In the genomic region with DNA sequence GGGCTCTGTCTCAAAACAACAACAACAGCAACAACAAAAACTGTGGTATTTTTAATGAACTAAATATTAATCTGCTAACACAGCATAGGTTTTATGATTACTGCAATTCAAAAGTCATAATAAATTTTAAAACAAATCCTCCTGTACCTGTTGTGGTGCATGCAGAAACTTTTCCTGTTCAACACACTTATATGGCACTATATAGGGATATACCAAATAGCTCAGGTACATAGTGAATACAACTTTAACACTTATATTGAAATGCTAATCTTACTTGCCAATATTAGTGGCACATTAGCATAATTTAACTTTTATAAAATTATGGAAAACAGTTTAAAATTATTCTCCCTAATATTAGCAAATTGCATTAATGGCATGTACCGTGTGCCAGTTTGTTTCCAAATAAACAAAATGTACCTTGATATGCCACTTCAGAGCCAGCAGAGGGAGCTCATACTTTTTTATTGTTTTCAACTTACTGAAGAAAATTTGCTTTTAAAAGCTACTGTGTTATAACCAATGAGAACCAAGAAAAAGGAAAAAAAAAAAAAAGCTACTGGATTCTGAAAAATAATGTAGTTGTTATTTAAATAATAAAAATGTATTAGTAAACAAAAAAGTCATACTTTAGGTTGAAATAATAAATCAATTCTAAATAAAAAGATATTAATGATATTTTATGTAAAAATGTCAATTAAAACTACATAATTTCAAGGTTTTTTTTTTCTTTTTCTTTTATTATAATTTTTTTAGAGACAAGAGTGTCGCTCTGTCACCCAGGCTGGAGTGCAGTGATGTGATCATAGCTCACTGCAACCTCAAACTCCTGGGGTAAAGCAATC, we compare ENCODE assay signal across 9 cellular contexts. TPM values are rescaled to one million over a fixed set of nuclear protein-coding genes. Genes with fewer than 3 reads are reported as not detected.
DNase-seq lines count a peak whose midpoint lies in the region; ATAC-seq and TF ChIP-seq lines count a peak whose summit lies in the region.
"Had no signal": no experiment of that assay in that cellular context is flagged by ENCODE, and none has a peak within 500 bp of the region (broad histone marks: within the 10 kb centered on the region; RNA-seq: fewer than 3 reads in every experiment).

No MANE protein-coding gene starts in this region.

- intact Hi-C loops in sigmoid colon (cut with DNase I), result loop anchor here (1.0 to 5.0 kb wide), 2 partner anchors 58 to 117 kb away; partner anchors contain the start of gene NDFIP2

- H3K79me2 ChIP-seq in Karpas-422 (ENCODE audit: low read length), result no peaks in the 10 kb centered on the region

- H3K4me3 ChIP-seq in Karpas-422 (ENCODE audit: low read length) (no peak overlapping the region), foreskin fibroblast (ENCODE audit: low read depth in 1 of 2, low read length in 2 of 2) (no peak overlapping the region), sigmoid colon (no peak overlapping the region)

- no peak for TF ChIP-seq POLR2A in sigmoid colon (IDR thresholded peaks at IDR 0.05)

- H4K20me1 ChIP-seq in Karpas-422 (ENCODE audit: insufficient read depth, low read depth, low read length), result no peaks in the 10 kb centered on the region

- POLR2A ChIA-PET in T-cell (lab: Charles Lee), result interaction anchor here (0.7 to 1.1 kb wide), 6 partner anchors 16 to 116 kb away, joined by 3 to 5 read pairs (median 4); no protein-coding TSS in a partner anchor

- H3K9me2 ChIP-seq in Karpas-422 (replicated peaks; ENCODE audit: insufficient read depth, low read length), result no peaks in the 10 kb centered on the region

- no peak overlapping the region for H2AFZ ChIP-seq in Karpas-422 (ENCODE audit: low read length)

- no peak overlapping the region for H3K4me2 ChIP-seq in Karpas-422 (ENCODE audit: low read depth, low read length, poor library complexity, severe bottlenecking)

- peak; percentile 88 for ATAC-seq in GM21528 (IDR thresholded peaks at IDR 0.05; ENCODE audit: low FRiP score, unreplicated experiment)
- ATAC-seq in T-cell (replicated peaks in 1 of 4), result peak in 3 of 4 experiments; percentile 48 to 61 (median 57)

- WGBS in sigmoid colon, 2 donors, result 18 to 41% methylated on average over 2 of the region's 2 CpGs

- H3K9me3 ChIP-seq in Karpas-422 (ENCODE audit: low read length) (no peaks in the 10 kb centered on the region), sigmoid colon (no peaks in the 10 kb centered on the region)

- H3K4me1 ChIP-seq in Karpas-422 (ENCODE audit: low read length), result no peaks in the 10 kb centered on the region
- no peaks in the 10 kb centered on the region for H3K4me1 ChIP-seq in sigmoid colon

- TF ChIP-seq EP300 in sigmoid colon (IDR thresholded peaks at IDR 0.05), result no peak

- H3K27ac ChIP-seq in Karpas-422 (ENCODE audit: low read length), result no peak overlapping the region
- no peak overlapping the region for H3K27ac ChIP-seq in sigmoid colon

- CTCF ChIA-PET in T-cell (lab: Charles Lee), result interaction anchor here (0.5 to 4.0 kb wide), 81 partner anchors 8 to 1952 kb away, joined by 3 to 272 read pairs (median 4); partner anchors contain the start of genes NDFIP2 (in 1 of the 2) and RBM26 (in 1 of the 2)

- H3K4me3 Mint-ChIP-seq in T-cell, result no peak overlapping the region
- H3K4me3 Mint-ChIP-seq: activated naive CD4-positive, alpha-beta T cell treated with anti-CD3 and anti-CD28 coated beads, Interleukin-2, amount 50 U/mL, for 24 hours had no signal

- H3K27me3 ChIP-seq in Karpas-422 (ENCODE audit: low read length) (no peaks in the 10 kb centered on the region), sigmoid colon (no peaks in the 10 kb centered on the region)

- H3K4me1 Mint-ChIP-seq in T-cell, result no peaks in the 10 kb centered on the region

- H3K27me3 Mint-ChIP-seq in T-cell, result no peaks in the 10 kb centered on the region
- H3K27me3 Mint-ChIP-seq: activated naive CD4-positive, alpha-beta T cell treated with anti-CD3 and anti-CD28 coated beads, Interleukin-2, amount 50 U/mL, for 24 hours had no signal

- TF ChIP-seq CTCF in foreskin fibroblast (IDR thresholded peaks at IDR 0.05; ENCODE audit: low read depth, low read length) (peak; percentile 47), sigmoid colon (IDR thresholded peaks at IDR 0.05) (peak; percentile 18 to 56 (median 51))

- H3K27ac Mint-ChIP-seq in T-cell, result no peak overlapping the region
- H3K27ac Mint-ChIP-seq: activated naive CD4-positive, alpha-beta T cell treated with anti-CD3 and anti-CD28 coated beads, Interleukin-2, amount 50 U/mL, for 24 hours had no signal

- no peaks in the 10 kb centered on the region for H3K9me3 Mint-ChIP-seq in T-cell
- H3K9me3 Mint-ChIP-seq: activated naive CD4-positive, alpha-beta T cell treated with anti-CD3 and anti-CD28 coated beads, Interleukin-2, amount 50 U/mL, for 24 hours had no signal

- DNase-seq in NOMO-1 treated with DMSO at 0.1 percent for 48 hours (lab: John Stamatoyannopoulos, UW; ENCODE audit: unreplicated experiment) (peak; percentile 52), NOMO-1 treated with dmso at 0.1 percent for 144 hours (lab: John Stamatoyannopoulos, UW; ENCODE audit: unreplicated experiment) (no peak), Karpas-422 (peak; percentile 80), T-cell (peak in 1 of 34 experiments; percentile 6), foreskin fibroblast (peak; percentile 16 to 62), sigmoid colon (no peak)
- no peak for DNase-seq in stimulated activated CD4-positive, alpha-beta T cell treated with anti-CD3 and anti-CD28 coated beads, Interleukin-4, amount 100 ng/mL, for 1 hour

- H3K36me3 Mint-ChIP-seq in T-cell, result no peaks in the 10 kb centered on the region
- H3K36me3 Mint-ChIP-seq: activated naive CD4-positive, alpha-beta T cell treated with anti-CD3 and anti-CD28 coated beads, Interleukin-2, amount 50 U/mL, for 24 hours had no signal

- no peak overlapping the region for H3K9ac ChIP-seq in Karpas-422 (ENCODE audit: low read length)

- H3K36me3 ChIP-seq in Karpas-422 (ENCODE audit: insufficient read depth, low read length) (no peaks in the 10 kb centered on the region), sigmoid colon (no peaks in the 10 kb centered on the region)

RNA-seq across cellular contexts. Expression of gene RBM26, which starts 18.0 kb away (rescaled TPM):
- 32.9 and 55.4 TPM in 2 replicates for total RNA-seq in Karpas-422 (2014; rRNA removed; shearing (Covaris generic); ENCODE audit: low replicate concordance)
- total RNA-seq in T-cell (10 to 100 TPM; 76.7 to 97.8 (median 77.9) TPM), sigmoid colon (10 to 100 TPM; 29.6 to 47.4 (median 38.0) TPM)
- 10 to 100 TPM in 1 of 3 donors, 1 to 10 TPM in 2; 4.8 to 19.9 (median 4.9) TPM for polyA plus RNA-seq in sigmoid colon

RNA-seq across cellular contexts. Expression of gene NDFIP2, which starts 56.9 kb away (rescaled TPM):
- total RNA-seq in Karpas-422 (2014; rRNA removed; shearing (Covaris generic); ENCODE audit: low replicate concordance), result 11.2 and 30.2 TPM in 2 replicates
- total RNA-seq in T-cell, result 1 to 10 TPM; 3.1 to 6.8 (median 5.0) TPM
- 10 to 100 TPM in 2 of 4 donors, 1 to 10 TPM in 2; 9.2 to 13.7 (median 10.8) TPM for total RNA-seq in sigmoid colon
- 10 to 100 TPM; 33.6 to 52.2 (median 35.5) TPM for polyA plus RNA-seq in sigmoid colon

Comparison
In these comparisons a context has a peak if more than half of its experiments do, and no peak if none do; other contexts are left out.
1. DNase-seq: peak in NOMO-1 treated with DMSO at 0.1 percent for 48 hours (single experiment), Karpas-422 (single experiment) and foreskin fibroblast (2 of 2); none in NOMO-1 treated with dmso at 0.1 percent for 144 hours (single experiment), sigmoid colon (single experiment) and stimulated activated CD4-positive, alpha-beta T cell treated with anti-CD3 and anti-CD28 coated beads, Interleukin-4, amount 100 ng/mL, for 1 hour (single experiment).